ENCODE assay signal across 2 cellular contexts in genomic region chr11:59249535-59249934, GRCh38.
TF ChIP-seq lines count a peak whose summit lies in the region.

No MANE protein-coding gene starts in this region.

TF ChIP-seq in HepG2, 621 proteins besides CTCF, POLR2A, EP300 and RAD21:
- TF ChIP-seq ZNF292 (CRISPR knock-in tag; IDR thresholded peaks at IDR 0.05; ENCODE audit: borderline replicate concordance, low read depth) (no peak), CEBPB (IDR thresholded peaks at IDR 0.05; ENCODE audit: borderline replicate concordance, low read depth, low read length) (peak; percentile 72; the same call in 1 of the 2 replicates)

TF ChIP-seq in H1, 55 proteins besides CTCF, POLR2A, EP300 and RAD21:
- TF ChIP-seq CEBPB (IDR thresholded peaks at IDR 0.05; ENCODE audit: low read depth, low read length) (peak; percentile 27; the same call in 1 of the 2 replicates), CHD2 (IDR thresholded peaks at IDR 0.05; ENCODE audit: low read length) (no peak), ATF3 (IDR thresholded peaks at IDR 0.05; ENCODE audit: insufficient read depth, low read depth, low read length) (no peak), EGR1 (IDR thresholded peaks at IDR 0.05; ENCODE audit: borderline replicate concordance, low read depth, low read length) (no peak), FOSL1 (IDR thresholded peaks at IDR 0.05; ENCODE audit: insufficient read depth, low read depth, low read length) (no peak), TAF1 (IDR thresholded peaks at IDR 0.05; ENCODE audit: low read depth, low read length) (no peak)
TF ChIP-seq in H1: peak in this region for 1.
